In the genomic region with DNA sequence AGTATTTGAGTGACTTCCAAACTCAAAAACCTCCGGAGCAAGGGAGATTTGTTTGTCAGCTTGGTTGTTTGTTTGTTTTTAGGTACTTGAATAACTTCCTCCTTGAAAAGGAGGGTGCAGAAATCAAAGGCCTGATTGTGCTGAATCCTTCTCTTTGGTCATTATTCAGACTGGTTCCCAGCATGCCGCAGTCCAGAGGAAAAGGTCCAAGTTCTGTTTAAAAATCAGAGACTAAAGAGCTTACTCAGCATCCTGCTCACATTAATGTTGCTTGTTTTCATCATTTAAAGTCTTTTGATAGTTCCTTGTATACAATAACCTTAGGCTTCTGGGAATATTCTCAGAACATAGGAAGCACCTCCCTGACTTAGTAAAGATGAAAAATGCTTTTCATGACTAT, we compare ENCODE assay signal across 15 cellular contexts. TPM values are rescaled to one million over a fixed set of nuclear protein-coding genes. Genes with fewer than 3 reads are reported as not detected.
A peak's percentile ranks its signal among the peaks of the same experiment; 100 is the strongest.
DNase-seq lines count a peak whose midpoint lies in the region; ATAC-seq, FAIRE-seq and TF ChIP-seq lines count a peak whose summit lies in the region.
"Had no signal": no experiment of that assay in that cellular context is flagged by ENCODE, and none has a peak within 500 bp of the region (broad histone marks: within the 10 kb centered on the region; RNA-seq: fewer than 3 reads in every experiment).

No MANE protein-coding gene starts in this region.

- no peak for TF ChIP-seq CTCF in dorsolateral prefrontal cortex (IDR thresholded peaks at IDR 0.05 in 54 of 56, conservative IDR thresholded peaks at IDR 0.05 in 2 of 56; ENCODE audit: low read depth in 1 of 56, partially characterized antibody in 56 of 56)

- ATAC-seq in GM18868 (IDR thresholded peaks at IDR 0.05; ENCODE audit: unreplicated experiment) = no peak

- H3K27me3 ChIP-seq in dorsolateral prefrontal cortex (no peaks in the 10 kb centered on the region), layer of hippocampus (ENCODE audit: control insufficient read depth, insufficient read depth, low read length) (no peaks in the 10 kb centered on the region)

- no peak for FAIRE-seq in GM19239 (lab: Jason Lieb, UNC)
- FAIRE-seq: HTR-8/SVneo had no signal

- H3K27ac ChIP-seq in dorsolateral prefrontal cortex (peak overlapping the region in 57 of 59 donors; percentile 1 to 93 (median 82)), layer of hippocampus (ENCODE audit: low read depth, low read length) (peak overlapping the region; percentile 66)
- H3K27ac ChIP-seq: C4-2B had no signal

- DNase-seq in DMS53 (lab: John Stamatoyannopoulos, UW) = peak; percentile 17
- no peak for DNase-seq in DMS53 treated with DMSO at 0.1 percent for 48 hours (lab: John Stamatoyannopoulos, UW; ENCODE audit: unreplicated experiment)
- DNase-seq in dorsolateral prefrontal cortex = peak in 1 of 10 donors; percentile 38
- DNase-seq in putamen (ENCODE audit: low spot score) = peak; percentile 39
- no peak for DNase-seq in GM19239 (ENCODE audit: insufficient read length, low spot score)
- DNase-seq in erythroblast (lab: John Stamatoyannopoulos, UW) = no peak
- DNase-seq: KBM-7, NCI-H1048, NCI-H2081 treated with DMSO at 0.1 percent for 48 hours, NCI-H226, Right ventricle myocardium superior had no signal

- TF ChIP-seq POLR2A in erythroblast (IDR thresholded peaks at IDR 0.05; ENCODE audit: low read length) = no peak

- H3K4me3 ChIP-seq in dorsolateral prefrontal cortex = peak overlapping the region in 46 of 59 donors; percentile 13 to 75 (median 65)

- intact Hi-C loops in dorsolateral prefrontal cortex (cut with DNase I) = no loop called here

RNA-seq across cellular contexts. Expression of a gene that starts 1.0 kb away (rescaled TPM):
- 100 to 1,000 TPM in 100 of 120 experiments, 10 to 100 TPM in 20; 40.1 to 220 (median 136) TPM for total RNA-seq in dorsolateral prefrontal cortex
- total RNA-seq: Right ventricle myocardium superior had no signal

RNA-seq across cellular contexts. Expression of a gene that starts 57.1 kb away (rescaled TPM):
- total RNA-seq in dorsolateral prefrontal cortex = 10 to 100 TPM in 119 of 120 experiments, 1 to 10 TPM in 1; 9.8 to 63.1 (median 38.4) TPM

RNA-seq across cellular contexts. Expression of a gene that starts 57.7 kb away (rescaled TPM):
- total RNA-seq in dorsolateral prefrontal cortex = 100 to 1,000 TPM in 44 of 120 experiments, 10 to 100 TPM in 76; 41.3 to 121 (median 94.2) TPM

Comparison
In these comparisons a context has a peak if more than half of its experiments do, and no peak if none do; other contexts are left out.
1. DNase-seq: peak in DMS53 (single experiment) and putamen (single experiment); none in DMS53 treated with DMSO at 0.1 percent for 48 hours (single experiment), GM19239 (single experiment) and erythroblast (0 of 2).